Comparison of ENCODE assay signal across 24 cellular contexts in the genomic region with DNA sequence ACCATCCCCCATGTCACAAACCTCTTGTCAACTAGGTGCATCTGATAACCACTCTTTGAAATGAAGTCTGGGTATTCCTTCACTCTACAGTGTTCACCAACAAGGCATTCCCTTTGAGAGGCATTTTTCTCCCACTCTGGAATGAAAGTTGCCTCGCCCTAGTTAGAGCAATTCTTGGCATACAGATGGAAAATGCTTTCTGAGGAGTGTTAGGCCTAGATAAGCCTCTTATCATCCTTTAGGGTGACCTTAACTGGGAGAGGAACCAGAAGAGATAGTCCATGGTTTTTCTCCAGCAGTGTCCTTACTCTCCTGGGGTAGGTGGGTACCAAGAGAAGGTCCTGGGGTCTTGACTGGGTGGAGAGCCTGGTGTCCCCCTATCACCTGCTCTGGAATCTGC. TPM values are rescaled to one million over a fixed set of nuclear protein-coding genes. Genes with fewer than 3 reads are reported as not detected.
DNase-seq lines count a peak whose midpoint lies in the region; ATAC-seq, FAIRE-seq and TF ChIP-seq lines count a peak whose summit lies in the region.
"Had no signal": no experiment of that assay in that cellular context is flagged by ENCODE, and none has a peak within 500 bp of the region (broad histone marks: within the 10 kb centered on the region; RNA-seq: fewer than 3 reads in every experiment).

No MANE protein-coding gene starts in this region.

- no peaks in the 10 kb centered on the region for H3K9me3 Mint-ChIP-seq in stimulated activated effector memory CD8-positive, alpha-beta T cell treated with anti-CD3 and anti-CD28 coated beads, Interleukin-12 subunit alpha, Interleukin-12 subunit beta, amount 100 ng/mL, for 72 hours
- H3K9me3 Mint-ChIP-seq: CD4-positive, alpha-beta T cell had no signal

- H3K4me1 ChIP-seq in lower lobe of right lung: no peaks in the 10 kb centered on the region
- H3K4me1 ChIP-seq: BLaER1 had no signal

- FAIRE-seq in bronchial epithelial cell (lab: Jason Lieb, UNC): peak; percentile 66

- TF ChIP-seq CTCF in bronchial epithelial cell (IDR thresholded peaks at IDR 0.05; ENCODE audit: insufficient read depth, low read length, severe bottlenecking): no peak
- TF ChIP-seq CTCF in lower lobe of right lung (IDR thresholded peaks at IDR 0.05): no peak

- H3K27ac Mint-ChIP-seq in stimulated activated effector memory CD8-positive, alpha-beta T cell treated with anti-CD3 and anti-CD28 coated beads, Interleukin-12 subunit alpha, Interleukin-12 subunit beta, amount 100 ng/mL, for 72 hours: peak overlapping the region; percentile 27
- H3K27ac Mint-ChIP-seq: CD4-positive, alpha-beta T cell had no signal

- peak overlapping the region; percentile 20 for H3K27ac ChIP-seq in lower lobe of right lung
- H3K27ac ChIP-seq: BLaER1, GM23248, SK-N-MC had no signal

- no peaks in the 10 kb centered on the region for H3K36me3 Mint-ChIP-seq in stimulated activated effector memory CD8-positive, alpha-beta T cell treated with anti-CD3 and anti-CD28 coated beads, Interleukin-12 subunit alpha, Interleukin-12 subunit beta, amount 100 ng/mL, for 72 hours

- H3K4me3 ChIP-seq in bronchial epithelial cell (ENCODE audit: low read depth, low read length): no peak overlapping the region
- H3K4me3 ChIP-seq in lower lobe of right lung: no peak overlapping the region
- H3K4me3 ChIP-seq: BLaER1, GM23248, SK-N-MC had no signal

- H3K9me3 ChIP-seq in lower lobe of right lung: no peaks in the 10 kb centered on the region
- H3K9me3 ChIP-seq: BLaER1 had no signal

- intact Hi-C loops in left cardiac atrium (cut with DNase I): no loop called here
- intact Hi-C loops in lower lobe of right lung (cut with DNase I): no loop called here

- ATAC-seq in left cardiac atrium: peak; percentile 75 to 86
- peak; percentile 37 to 44 for ATAC-seq in lower lobe of right lung
- no peak for ATAC-seq in stimulated activated effector memory CD8-positive, alpha-beta T cell treated with anti-CD3 and anti-CD28 coated beads, Interleukin-12 subunit alpha, Interleukin-12 subunit beta, amount 100 ng/mL, for 72 hours
- no peak for ATAC-seq in GM21786 (IDR thresholded peaks at IDR 0.05; ENCODE audit: unreplicated experiment)
- ATAC-seq in HG03280 (IDR thresholded peaks at IDR 0.05; ENCODE audit: unreplicated experiment): no peak
- ATAC-seq in GM19455 (IDR thresholded peaks at IDR 0.05; ENCODE audit: unreplicated experiment): no peak

- DNase-seq in bronchial epithelial cell (ENCODE audit: low read depth) (no peak), left cardiac atrium (no peak), lower lobe of right lung (no peak), NCI-H2107 treated with DMSO at 0.1 percent for 48 hours (lab: John Stamatoyannopoulos, UW; ENCODE audit: unreplicated experiment) (no peak)
- no peak for DNase-seq in stimulated activated effector memory CD8-positive, alpha-beta T cell treated with anti-CD3 and anti-CD28 coated beads, Interleukin-12 subunit alpha, Interleukin-12 subunit beta, amount 100 ng/mL, for 72 hours (ENCODE audit: low spot score in 2 of 2)
- DNase-seq: CD4-positive, alpha-beta T cell; COR-L47; DMS 273 treated with DMSO at 0.1 percent for 48 hours; GM23248; HCEC 1CT; KG1; NCI-H1092; NCI-H1436; NCI-H187 treated with DMSO at 0.1 percent for 48 hours; NCI-H2107; NCI-H510A; SHP77 treated with DMSO at 0.1 percent for 48 hours had no signal

- no peak overlapping the region for H3K4me3 Mint-ChIP-seq in stimulated activated effector memory CD8-positive, alpha-beta T cell treated with anti-CD3 and anti-CD28 coated beads, Interleukin-12 subunit alpha, Interleukin-12 subunit beta, amount 100 ng/mL, for 72 hours
- H3K4me3 Mint-ChIP-seq: CD4-positive, alpha-beta T cell had no signal

- H3K27me3 ChIP-seq in bronchial epithelial cell (ENCODE audit: control insufficient read depth, insufficient read depth, low read length): no peaks in the 10 kb centered on the region
- H3K27me3 ChIP-seq in lower lobe of right lung (ENCODE audit: low read depth): no peaks in the 10 kb centered on the region
- H3K27me3 ChIP-seq: BLaER1 had no signal

- H3K4me1 Mint-ChIP-seq in stimulated activated effector memory CD8-positive, alpha-beta T cell treated with anti-CD3 and anti-CD28 coated beads, Interleukin-12 subunit alpha, Interleukin-12 subunit beta, amount 100 ng/mL, for 72 hours: no peaks in the 10 kb centered on the region

- H3K36me3 ChIP-seq in bronchial epithelial cell (ENCODE audit: control insufficient read depth, insufficient read depth, low read length): no peaks in the 10 kb centered on the region
- H3K36me3 ChIP-seq in lower lobe of right lung: no peaks in the 10 kb centered on the region
- H3K36me3 ChIP-seq: BLaER1 had no signal

RNA-seq across cellular contexts. Expression of gene CLIC5, which starts 14.8 kb away (rescaled TPM):
- total RNA-seq in bronchial epithelial cell (not detected in 2 replicates), left cardiac atrium (100 to 1,000 TPM in 1 of 2 donors, 10 to 100 TPM in 1; 92.1 to 109 TPM), lower lobe of right lung (134 TPM)
- total RNA-seq: GM23248, HT1080, RPMI7951 had no signal

Comparison
In these comparisons a context has a peak if more than half of its experiments do, and no peak if none do; other contexts are left out.
1. ATAC-seq: peak in left cardiac atrium (2 of 2) and lower lobe of right lung (2 of 2); none in stimulated activated effector memory CD8-positive, alpha-beta T cell treated with anti-CD3 and anti-CD28 coated beads, Interleukin-12 subunit alpha, Interleukin-12 subunit beta, amount 100 ng/mL, for 72 hours (single experiment), GM21786 (single experiment), HG03280 (single experiment) and GM19455 (single experiment).
2. RNA of gene CLIC5, which starts 14.8 kb away (total RNA-seq): 134 TPM in lower lobe of right lung (single experiment) and 92.1 to 109 TPM in left cardiac atrium; not detected in bronchial epithelial cell; every median in the first group is over 10 times any median in the second.